Comparison of ENCODE assay signal across 8 cellular contexts in the genomic region with DNA sequence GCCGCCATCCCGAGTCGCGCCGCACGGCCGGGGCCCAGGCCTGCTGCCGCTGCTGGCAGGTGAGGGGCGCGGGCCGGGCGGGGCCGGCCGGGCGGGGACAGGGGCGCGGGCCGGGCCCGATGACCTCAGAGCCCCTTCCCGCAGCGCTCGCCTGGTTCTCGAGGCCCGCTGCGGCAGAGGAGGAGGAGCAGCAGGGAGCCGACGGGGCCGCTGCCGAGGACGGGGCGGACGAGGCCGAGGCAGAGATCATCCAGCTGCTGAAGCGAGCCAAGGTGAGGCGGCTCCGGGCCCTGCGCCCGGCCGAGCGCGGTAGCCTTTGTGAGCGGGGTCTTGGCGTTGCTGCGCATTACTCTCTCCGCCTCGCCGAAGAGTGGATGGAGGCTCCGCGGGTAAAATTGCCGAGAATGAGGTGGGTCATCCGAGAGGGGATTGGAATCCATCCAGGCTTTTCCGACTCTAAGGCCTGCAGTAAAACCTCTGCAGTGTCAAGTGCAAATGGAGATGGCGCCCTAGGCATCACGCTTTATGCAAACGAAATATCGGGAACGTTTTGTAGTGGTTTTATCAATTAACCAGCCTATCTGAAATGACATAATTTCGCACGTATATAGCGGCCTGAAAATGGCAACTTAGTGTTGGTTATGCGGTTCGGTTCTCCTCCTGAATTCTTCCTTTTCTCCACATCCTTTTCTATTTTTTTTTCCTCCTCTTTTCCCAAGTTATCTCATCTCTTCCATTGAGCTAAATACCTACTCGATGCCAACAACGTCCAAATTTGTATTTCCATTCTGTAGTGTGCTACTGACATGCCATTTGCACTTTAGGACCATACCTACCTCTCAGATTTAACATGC. TPM values are rescaled to one million over a fixed set of nuclear protein-coding genes. Genes with fewer than 3 reads are reported as not detected.
DNase-seq lines count a peak whose midpoint lies in the region; ATAC-seq and TF ChIP-seq lines count a peak whose summit lies in the region.

No MANE protein-coding gene starts in this region.

- WGBS in mesodermal cell (ENCODE audit: insufficient coverage in 2 of 2), 2 experiments, result 0 to 1% methylated on average over 51 to 54 of the region's 64 CpGs

- H3K4me1 ChIP-seq in Peyer's patch (peaks cover 0 to 13% (median 9%) of the 10 kb centered on the region in 4 donors), mesodermal cell (ENCODE audit: control insufficient read depth, insufficient read depth, low read length, poor library complexity, severe bottlenecking) (peaks cover 8% of the 10 kb centered on the region)

- H3K27ac ChIP-seq in Peyer's patch (peak overlapping the region; percentile 90 to 99 (median 96)), mesodermal cell (ENCODE audit: low read depth, low read length, severe bottlenecking) (peak overlapping the region; percentile 88)

- TF ChIP-seq POLR2A in Peyer's patch (IDR thresholded peaks at IDR 0.05), result no peak

- TF ChIP-seq CTCF in AG10803 (conservative IDR thresholded peaks at IDR 0.05; ENCODE audit: low read length) (no peak), Peyer's patch (IDR thresholded peaks at IDR 0.05) (peak in 1 of 6 experiments; percentile 3)

- H3K27me3 ChIP-seq in Peyer's patch, result no peaks in the 10 kb centered on the region

- H3K4me3 ChIP-seq in AG10803 (ENCODE audit: low read length) (peak overlapping the region; percentile 80), Peyer's patch (peak overlapping the region; percentile 67 to 91 (median 78)), mesodermal cell (ENCODE audit: extremely low read depth, insufficient read depth, low read length, poor library complexity, severe bottlenecking) (peak overlapping the region; percentile 78)

- DNase-seq in AG10803 (ENCODE audit: low read depth) (peak; percentile 17), Peyer's patch (no peak), dermis blood vessel endothelial cell (peak; percentile 45), ureter (ENCODE audit: low spot score) (peak; percentile 46), SIG-M5 treated with dmso at 0.1 percent for 504 hours (lab: John Stamatoyannopoulos, UW; ENCODE audit: unreplicated experiment) (no peak)

- H3K36me3 ChIP-seq in Peyer's patch, result peaks cover 0 to 41% (median 0%) of the 10 kb centered on the region in 3 donors
- peaks cover 47% of the 10 kb centered on the region for H3K36me3 ChIP-seq in mesodermal cell (ENCODE audit: control insufficient read depth, insufficient read depth, low read length)

- ATAC-seq in GM18858 (IDR thresholded peaks at IDR 0.05; ENCODE audit: unreplicated experiment) (peak; percentile 36), HG03097 (IDR thresholded peaks at IDR 0.05; ENCODE audit: low FRiP score, unreplicated experiment) (peak; percentile 21)

- peaks cover 0 to 5% (median 0%) of the 10 kb centered on the region in 4 donors for H3K9me3 ChIP-seq in Peyer's patch
- H3K9me3 ChIP-seq in mesodermal cell (ENCODE audit: control insufficient read depth, low read length), result peaks cover 14% of the 10 kb centered on the region

RNA-seq across cellular contexts. Expression of a gene that starts 0.6 kb away (rescaled TPM):
- 100 to 1,000 TPM in 1 of 4 donors, 10 to 100 TPM in 3; 75.1 to 130 (median 92.0) TPM for total RNA-seq in Peyer's patch
- 73.8 and 78.8 TPM in 2 replicates for total RNA-seq in dermis blood vessel endothelial cell
- polyA plus RNA-seq in mesodermal cell (2013, experiment 1 of 2), result 28.6 TPM
- polyA plus RNA-seq in mesodermal cell (2013, experiment 2 of 2), result 29.1 TPM
- total RNA-seq in ureter, result 61.6 TPM

RNA-seq across cellular contexts. Expression of a gene that starts 0.7 kb away (rescaled TPM):
- total RNA-seq in Peyer's patch, result 10 to 100 TPM in 3 of 4 donors, 1 to 10 TPM in 1; 7.7 to 21.5 (median 12.9) TPM
- total RNA-seq in dermis blood vessel endothelial cell, result 16.0 and 17.2 TPM in 2 replicates
- polyA plus RNA-seq in mesodermal cell (2013, experiment 1 of 2), result 48.1 TPM
- 48.6 TPM for polyA plus RNA-seq in mesodermal cell (2013, experiment 2 of 2)
- 29.9 TPM for total RNA-seq in ureter

RNA-seq across cellular contexts. Expression of a gene that starts 55.3 kb away (rescaled TPM):
- total RNA-seq in Peyer's patch (10 to 100 TPM in 2 of 4 donors, 1 to 10 TPM in 2; 7.2 to 16.5 (median 11.6) TPM), dermis blood vessel endothelial cell (3.6 and 8.2 TPM in 2 replicates), ureter (5.2 TPM)
- polyA plus RNA-seq in mesodermal cell (2013, experiment 1 of 2), result 4.0 TPM
- polyA plus RNA-seq in mesodermal cell (2013, experiment 2 of 2), result 4.2 TPM

Comparison
In these comparisons a context has a peak if more than half of its experiments do, and no peak if none do; other contexts are left out.
1. DNase-seq: peak in AG10803 (single experiment), dermis blood vessel endothelial cell (single experiment) and ureter (single experiment); none in Peyer's patch (0 of 3) and SIG-M5 treated with dmso at 0.1 percent for 504 hours (single experiment).
2. Peak in every context shown above with its lines, with median percentiles within 50 percentile points of each other: H3K4me3 ChIP-seq.